Comparison of ENCODE assay signal across 28 cellular contexts in the genomic region with DNA sequence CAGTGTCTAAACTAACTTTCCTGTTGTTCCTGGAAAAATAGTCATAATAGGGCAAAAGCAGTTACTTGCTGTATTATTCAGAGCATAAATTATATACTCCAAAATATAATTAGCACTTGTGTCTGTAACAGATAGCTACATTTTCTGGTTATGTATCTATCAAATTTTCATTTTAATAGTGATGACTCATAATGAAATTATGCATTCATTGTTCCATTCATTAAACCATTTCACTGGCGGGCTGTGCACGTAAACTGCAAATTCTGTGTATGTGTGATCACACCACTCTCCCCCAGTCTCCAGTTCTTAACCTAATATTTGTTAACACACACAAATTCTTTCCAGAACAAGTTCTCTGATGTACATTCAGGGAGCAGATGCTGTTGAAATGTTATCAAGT. TPM values are rescaled to one million over a fixed set of nuclear protein-coding genes. Genes with fewer than 3 reads are reported as not detected.
A peak's percentile ranks its signal among the peaks of the same experiment; 100 is the strongest.
DNase-seq lines count a peak whose midpoint lies in the region; ATAC-seq, FAIRE-seq and TF ChIP-seq lines count a peak whose summit lies in the region.
"Had no signal": no experiment of that assay in that cellular context is flagged by ENCODE, and none has a peak within 500 bp of the region (broad histone marks: within the 10 kb centered on the region; RNA-seq: fewer than 3 reads in every experiment).

No MANE protein-coding gene starts in this region.

- DNase-seq in SK-N-SH (no peak), endothelial cell of umbilical vein (ENCODE audit: low read depth, low spot score) (peak; percentile 68), urothelium cell line (ENCODE audit: low spot score) (no peak), RCC 7860 (ENCODE audit: low spot score) (no peak)
- DNase-seq in stimulated activated CD4-positive, alpha-beta T cell treated with anti-CD3 and anti-CD28 coated beads, Interleukin-1b, Interleukin-23, amount 100 ng/mL, for 48 hours: no peak
- DNase-seq: ACHN; activated gamma-delta T cell; activated T-cell treated with anti-CD3 and anti-CD28 coated beads, Interleukin-2, amount 50 U/mL, for 1 hour; effector memory CD8-positive, alpha-beta T cell; islet precursor cell; natural killer cell; NCI-H1694; NCI-H526; retina; RPMI8226; stimulated activated CD4-positive, alpha-beta T cell treated with anti-CD3 and anti-CD28 coated beads, Interleukin-2, amount 100 ng/mL, for 48 hours; T-helper 2 cell had no signal

- dilution Hi-C loops in endothelial cell of umbilical vein (cut with MboI; ENCODE audit: extremely low pct_ligation_motif_present, low sequenced_read_pairs): no loop called here

- H3K79me2 ChIP-seq in SK-N-SH (ENCODE audit: insufficient read depth) (no peaks in the 10 kb centered on the region), endothelial cell of umbilical vein (ENCODE audit: control insufficient read depth, insufficient read depth, low read length) (no peaks in the 10 kb centered on the region)

- H3K36me3 ChIP-seq in SK-N-SH (replicated peaks in 1 of 2; ENCODE audit: control insufficient read depth in 1 of 2, insufficient read depth in 2 of 2, low read length in 1 of 2) (no peaks in the 10 kb centered on the region), endothelial cell of umbilical vein (ENCODE audit: control insufficient read depth in 2 of 2, extremely low read depth in 1 of 2, insufficient read depth in 2 of 2, low read length in 2 of 2) (no peaks in the 10 kb centered on the region)
- H3K36me3 ChIP-seq: BLaER1, esophagus muscularis mucosa, suprapubic skin had no signal

- no peak overlapping the region for H3K4me2 ChIP-seq in SK-N-SH
- H3K4me2 ChIP-seq in endothelial cell of umbilical vein (ENCODE audit: insufficient read depth, low read length): peak overlapping the region; percentile 34
- H3K4me2 ChIP-seq: BLaER1 had no signal

- H3K9me2 ChIP-seq in SK-N-SH: no peaks in the 10 kb centered on the region

- CTCF ChIA-PET in SK-N-SH (lab: Yijun Ruan, JAX): no interaction called here
- CTCF ChIA-PET in endothelial cell of umbilical vein (lab: Charles Lee): interaction anchor here (0.7 to 1.6 kb wide), 5 partner anchors 9 to 96 kb away, joined by 3 to 7 read pairs (median 3); no protein-coding TSS in a partner anchor

- no peak for TF ChIP-seq EP300 in SK-N-SH (IDR thresholded peaks at IDR 0.05; ENCODE audit: borderline replicate concordance in 1 of 2, low read depth in 1 of 2, low read length in 1 of 2)

- 28% methylated on average over 2 of the region's 2 CpGs for whole genome bisulfite sequencing in SK-N-SH (ENCODE audit: low lambda C conversion rate)

- H3K9me3 ChIP-seq in SK-N-SH (no peaks in the 10 kb centered on the region), endothelial cell of umbilical vein (replicated peaks; ENCODE audit: control insufficient read depth, insufficient read depth, low read length) (no peaks in the 10 kb centered on the region)
- H3K9me3 ChIP-seq: BLaER1, esophagus muscularis mucosa, suprapubic skin had no signal

- no peaks in the 10 kb centered on the region for H4K20me1 ChIP-seq in SK-N-SH (ENCODE audit: insufficient read depth)
- H4K20me1 ChIP-seq in endothelial cell of umbilical vein (replicated peaks; ENCODE audit: control insufficient read depth, extremely low read depth, insufficient read depth, low read length): no peaks in the 10 kb centered on the region
- H4K20me1 ChIP-seq: BLaER1 had no signal

- POLR2A ChIA-PET in SK-N-SH (lab: Yijun Ruan, JAX) (no interaction called here), endothelial cell of umbilical vein (lab: Charles Lee) (interaction anchor here (0.6 kb wide), 2 partner anchors 20 to 1529 kb away, joined by 3 to 6 read pairs; no protein-coding TSS in a partner anchor)

- no peak for TF ChIP-seq RAD21 in SK-N-SH (IDR thresholded peaks at IDR 0.05; ENCODE audit: low read length)

- H3K9ac ChIP-seq in SK-N-SH (no peak overlapping the region), endothelial cell of umbilical vein (replicated peaks; ENCODE audit: extremely low read depth, insufficient read depth, low read length) (no peak overlapping the region)
- H3K9ac ChIP-seq: BLaER1 had no signal

- H3F3A ChIP-seq in SK-N-SH (replicated peaks; ENCODE audit: insufficient read depth): no peaks in the 10 kb centered on the region

- no peak for TF ChIP-seq POLR2A in endothelial cell of umbilical vein (IDR thresholded peaks at IDR 0.05; ENCODE audit: low read depth, low read length)

- H3K4me1 ChIP-seq in SK-N-SH (ENCODE audit: control insufficient read depth in 1 of 2, insufficient read depth in 2 of 2, low read depth in 1 of 2, low read length in 1 of 2) (peaks cover 0 to 3% of the 10 kb centered on the region in 2 experiments; a peak in 1 of 4 replicates), endothelial cell of umbilical vein (ENCODE audit: control insufficient read depth, extremely low read depth, insufficient read depth, low read length) (peaks cover 25% of the 10 kb centered on the region)
- H3K4me1 ChIP-seq: BLaER1 had no signal

- H3K27me3 ChIP-seq in SK-N-SH (ENCODE audit: insufficient read depth) (no peaks in the 10 kb centered on the region), endothelial cell of umbilical vein (ENCODE audit: control insufficient read depth in 2 of 2, insufficient read depth in 2 of 2, low read length in 2 of 2) (peaks cover under 1 to 2% of the 10 kb centered on the region in 2 experiments)
- H3K27me3 ChIP-seq: BLaER1, esophagus muscularis mucosa had no signal

- ATAC-seq in SK-N-SH treated with all-trans-retinoic acid at 6 μM for 48 hours: no peak
- ATAC-seq in HG03442 (IDR thresholded peaks at IDR 0.05; ENCODE audit: unreplicated experiment): peak; percentile 64
- ATAC-seq: effector memory CD8-positive, alpha-beta T cell; natural killer cell; stimulated activated memory B cell treated with anti-CD40 and anti-IgM and Interleukin-4, amounts not matched to agents 10 μg/mL and 1 μg/mL and 100 μg/mL, for 72 hours had no signal

- no TSS peak for BruUV-seq in endothelial cell of umbilical vein (replicated peaks; lab: Mats Ljungman, UMichigan)

- no peak overlapping the region; a peak in 1 of 4 replicates for H3K27ac ChIP-seq in SK-N-SH (ENCODE audit: low read depth in 2 of 2, low read length in 1 of 2)
- H3K27ac ChIP-seq in endothelial cell of umbilical vein (ENCODE audit: insufficient read depth, low read depth, low read length): peak overlapping the region; percentile 53
- H3K27ac ChIP-seq: BLaER1, esophagus muscularis mucosa, suprapubic skin had no signal

- intact Hi-C loops in endothelial cell of umbilical vein (cut with micrococcal nuclease): loop anchor here (2.0 kb wide), 1 partner anchor 20 kb away; no protein-coding TSS in a partner anchor

- FAIRE-seq in endothelial cell of umbilical vein (lab: Jason Lieb, UNC): peak; percentile 56
- no peak for FAIRE-seq in urothelium cell line (lab: Jason Lieb, UNC)
- no peak for FAIRE-seq in RCC 7860 (lab: Jason Lieb, UNC)
- FAIRE-seq: colon, H54 had no signal

- H3K4me3 ChIP-seq in SK-N-SH (ENCODE audit: low read depth in 2 of 2, low read length in 1 of 2) (no peak overlapping the region), endothelial cell of umbilical vein (replicated peaks in 1 of 3; ENCODE audit: insufficient read depth in 1 of 3, low read depth in 1 of 3, low read length in 3 of 3) (no peak overlapping the region)
- H3K4me3 ChIP-seq: BLaER1, esophagus muscularis mucosa, suprapubic skin had no signal

- H2AFZ ChIP-seq in SK-N-SH (ENCODE audit: low read depth) (no peak overlapping the region), endothelial cell of umbilical vein (ENCODE audit: low read depth, low read length) (peak overlapping the region; percentile 69)

- H3K9me1 ChIP-seq in endothelial cell of umbilical vein (replicated peaks; ENCODE audit: control insufficient read depth, extremely low read depth, insufficient read depth, low read length): no peaks in the 10 kb centered on the region

- TF ChIP-seq CTCF in SK-N-SH (IDR thresholded peaks at IDR 0.05): no peak
- TF ChIP-seq CTCF in endothelial cell of umbilical vein (IDR thresholded peaks at IDR 0.05; ENCODE audit: extremely low read depth in 1 of 2, insufficient read depth in 1 of 2, low read depth in 1 of 2, low read length in 2 of 2): no peak

TF ChIP-seq in SK-N-SH treated with all-trans-retinoic acid at 6 μM for 48 hours, 23 proteins besides CTCF, POLR2A, EP300 and RAD21 (continues in another document):
- peak; percentile 53 for TF ChIP-seq ISL1 (CRISPR knock-in tag; IDR thresholded peaks at IDR 0.05)

TF ChIP-seq in SK-N-SH, 30 proteins besides CTCF, POLR2A, EP300 and RAD21 (continues in another document):
- TF ChIP-seq SIN3A (IDR thresholded peaks at IDR 0.05; ENCODE audit: borderline replicate concordance, low read depth, low read length): no peak

TF ChIP-seq in endothelial cell of umbilical vein, 7 proteins besides CTCF, POLR2A, EP300 and RAD21:
- TF ChIP-seq JUN (IDR thresholded peaks at IDR 0.05; ENCODE audit: borderline replicate concordance, insufficient read depth, insufficient read length, low read depth): peak; percentile 83
- TF ChIP-seq, protein P1, sequence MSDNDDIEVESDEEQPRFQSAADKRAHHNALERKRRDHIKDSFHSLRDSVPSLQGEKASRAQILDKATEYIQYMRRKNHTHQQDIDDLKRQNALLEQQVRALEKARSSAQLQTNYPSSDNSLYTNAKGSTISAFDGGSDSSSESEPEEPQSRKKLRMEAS (IDR thresholded peaks at IDR 0.05; ENCODE audit: insufficient read depth, insufficient read length): no peak
- TF ChIP-seq MYC (IDR thresholded peaks at IDR 0.05; ENCODE audit: low read depth, low read length): no peak
- no peak for TF ChIP-seq GATA2 (IDR thresholded peaks at IDR 0.05; ENCODE audit: insufficient read depth, insufficient read length, low read depth, low read length)
- peak; percentile 32 for TF ChIP-seq FOS (IDR thresholded peaks at IDR 0.05; ENCODE audit: borderline replicate concordance, insufficient read depth, low read length)

RNA-seq across cellular contexts. Expression of a gene that starts 3.8 kb away (rescaled TPM):
- not detected in 2 replicates for polyA plus RNA-seq in SK-N-SH (2012; rRNA removed)
- polyA plus RNA-seq in SK-N-SH (2012; cell fraction: cytosol; rRNA removed): not detected in 2 replicates
- not detected in 2 replicates for polyA plus RNA-seq in SK-N-SH (2012; cell fraction: nucleus; rRNA removed)
- not detected in 2 replicates for total RNA-seq in endothelial cell of umbilical vein
- polyA plus RNA-seq in endothelial cell of umbilical vein: 0.24 TPM in 1 of 2 replicates, not detected in the other
- not detected in 2 replicates for polyA plus RNA-seq in endothelial cell of umbilical vein (2011; cell fraction: cytosol; rRNA removed)
- not detected in 2 replicates for polyA plus RNA-seq in endothelial cell of umbilical vein (2011; cell fraction: nucleus; rRNA removed)
- not detected in 2 replicates for polyA plus RNA-seq in endothelial cell of umbilical vein (2012)
- not detected in 2 replicates for polyA minus RNA-seq in endothelial cell of umbilical vein
- not detected for polyA minus RNA-seq in endothelial cell of umbilical vein (2011; cell fraction: cytosol; rRNA and poly(A)+ RNA removed)
- 0.14 TPM in 1 of 2 replicates, not detected in the other for polyA minus RNA-seq in endothelial cell of umbilical vein (2011; cell fraction: nucleus; rRNA and poly(A)+ RNA removed)
- total RNA-seq: MCF 10A, natural killer cell, ureter had no signal
- polyA plus RNA-seq: IgD-negative memory B cell had no signal
